9 cellular contexts compared by ENCODE assay signal in the genomic region with DNA sequence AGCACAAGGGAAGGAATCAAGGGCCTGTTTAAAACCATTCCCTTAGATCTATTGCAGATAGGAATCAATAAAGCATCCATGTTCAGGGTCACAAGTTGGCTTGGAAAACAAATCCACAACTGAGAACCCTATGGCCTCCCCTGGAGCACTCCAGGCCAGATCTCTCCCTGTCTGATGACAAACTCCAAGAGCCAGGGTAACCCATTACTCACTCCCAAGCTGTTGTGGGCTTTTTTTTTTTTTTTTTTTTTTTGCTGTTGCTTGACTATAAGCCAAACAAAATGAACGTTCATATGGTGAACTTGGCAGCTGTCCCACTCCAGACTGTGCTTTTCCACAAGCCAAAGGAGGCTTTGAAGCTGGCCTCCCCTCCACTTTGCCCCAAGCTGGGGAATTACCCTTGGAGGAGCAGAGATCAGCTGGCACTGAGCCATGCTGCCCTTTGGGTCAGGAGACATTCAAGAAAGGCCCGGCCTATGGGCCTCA. TPM values are rescaled to one million over a fixed set of nuclear protein-coding genes. Genes with fewer than 3 reads are reported as not detected.
DNase-seq lines count a peak whose midpoint lies in the region; ATAC-seq and TF ChIP-seq lines count a peak whose summit lies in the region.
"Had no signal": no experiment of that assay in that cellular context is flagged by ENCODE, and none has a peak within 500 bp of the region (broad histone marks: within the 10 kb centered on the region; RNA-seq: fewer than 3 reads in every experiment).

No MANE protein-coding gene starts in this region.

- H3K27ac ChIP-seq in SJCRH30 = no peak overlapping the region
- H3K27ac ChIP-seq: esophagus squamous epithelium, parathyroid adenoma had no signal

- DNase-seq in SJCRH30 = peak; percentile 90 to 95
- peak; percentile 80 for DNase-seq in foreskin melanocyte
- DNase-seq in smooth muscle cell of the brain vasculature (ENCODE audit: low read depth, low spot score) = peak; percentile 90
- DNase-seq in DMS114 treated with DMSO at 0.1 percent for 48 hours (lab: John Stamatoyannopoulos, UW; ENCODE audit: unreplicated experiment) = no peak
- DNase-seq in NCI-H2107 treated with DMSO at 0.1 percent for 48 hours (lab: John Stamatoyannopoulos, UW; ENCODE audit: unreplicated experiment) = no peak
- DNase-seq: esophagus squamous epithelium had no signal

- no peak for TF ChIP-seq EP300 in Ishikawa (IDR thresholded peaks at IDR 0.05; ENCODE audit: borderline replicate concordance)

- no peak for TF ChIP-seq RAD21 in Ishikawa (IDR thresholded peaks at IDR 0.05; ENCODE audit: low read depth)

- no peaks in the 10 kb centered on the region for H3K9me3 ChIP-seq in SJCRH30 (replicated peaks)
- H3K9me3 ChIP-seq: esophagus squamous epithelium had no signal

- peaks cover 18% of the 10 kb centered on the region for H3K4me1 ChIP-seq in SJCRH30
- H3K4me1 ChIP-seq: parathyroid adenoma had no signal

- ATAC-seq in HG03460 (IDR thresholded peaks at IDR 0.05; ENCODE audit: unreplicated experiment) = no peak

- no peaks in the 10 kb centered on the region for H3K36me3 ChIP-seq in SJCRH30
- H3K36me3 ChIP-seq: esophagus squamous epithelium had no signal

- no peaks in the 10 kb centered on the region for H3K27me3 ChIP-seq in SJCRH30
- H3K27me3 ChIP-seq: esophagus squamous epithelium had no signal

- H3K4me3 ChIP-seq in SJCRH30 = no peak overlapping the region
- H3K4me3 ChIP-seq: esophagus squamous epithelium had no signal

TF ChIP-seq in Ishikawa, 13 proteins besides CTCF, POLR2A, EP300 and RAD21:
- TF ChIP-seq CREB1 (IDR thresholded peaks at IDR 0.05; ENCODE audit: low read depth) (no peak), NFIC (IDR thresholded peaks at IDR 0.05) (peak; percentile 61; the same call in 1 of the 2 replicates)

RNA-seq across cellular contexts. Expression of a gene that starts 35.7 kb away (rescaled TPM):
- 26.7 and 35.5 TPM in 2 replicates for total RNA-seq in SJCRH30 (2014; rRNA removed; shearing (Covaris generic))

Comparison
In these comparisons a context has a peak if more than half of its experiments do, and no peak if none do; other contexts are left out.
1. DNase-seq: peak in SJCRH30 (2 of 2), foreskin melanocyte (single experiment) and smooth muscle cell of the brain vasculature (single experiment); none in DMS114 treated with DMSO at 0.1 percent for 48 hours (single experiment) and NCI-H2107 treated with DMSO at 0.1 percent for 48 hours (single experiment).